In the genomic region with DNA sequence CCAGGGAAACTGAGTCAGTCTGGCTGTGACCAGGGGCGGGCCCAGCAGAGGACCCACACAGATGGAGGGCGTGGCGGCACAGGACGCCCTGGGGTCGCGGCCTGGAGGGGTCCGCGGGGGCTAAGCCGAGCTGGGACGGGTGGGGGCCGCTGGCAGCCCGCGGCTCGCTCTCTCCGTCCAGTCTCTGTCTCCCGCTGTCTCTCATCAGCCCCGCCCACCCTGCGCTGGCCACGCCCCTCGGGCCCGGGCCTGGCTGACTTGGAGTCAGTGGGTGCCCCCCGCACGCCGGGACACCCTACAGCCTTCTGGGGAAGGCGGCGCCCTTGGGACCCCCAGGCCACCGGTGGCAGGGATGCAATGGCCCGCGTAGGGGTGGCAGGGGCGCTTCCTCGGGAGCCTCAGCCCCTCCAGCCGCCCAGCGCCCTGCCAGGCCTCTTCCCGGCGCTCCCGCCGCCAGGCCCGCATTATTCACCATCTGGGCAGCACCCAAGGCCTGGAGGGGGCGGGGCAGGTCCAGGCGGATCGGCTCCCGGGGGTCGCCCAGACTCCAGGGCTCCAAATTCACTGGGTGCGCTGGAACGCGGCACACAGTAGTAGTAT, we compare ENCODE assay signal across 2 cellular contexts.
A peak's percentile ranks its signal among the peaks of the same experiment; 100 is the strongest.
TF ChIP-seq lines count a peak whose summit lies in the region.

A gene (minus strand): TSS at position 186 of the 600 bp plus-strand sequence. CDS start 6,241 bp downstream, outside the sequence.

TF ChIP-seq in WTC11, 78 proteins besides CTCF, POLR2A, EP300 and RAD21:
- TF ChIP-seq, protein P1, sequence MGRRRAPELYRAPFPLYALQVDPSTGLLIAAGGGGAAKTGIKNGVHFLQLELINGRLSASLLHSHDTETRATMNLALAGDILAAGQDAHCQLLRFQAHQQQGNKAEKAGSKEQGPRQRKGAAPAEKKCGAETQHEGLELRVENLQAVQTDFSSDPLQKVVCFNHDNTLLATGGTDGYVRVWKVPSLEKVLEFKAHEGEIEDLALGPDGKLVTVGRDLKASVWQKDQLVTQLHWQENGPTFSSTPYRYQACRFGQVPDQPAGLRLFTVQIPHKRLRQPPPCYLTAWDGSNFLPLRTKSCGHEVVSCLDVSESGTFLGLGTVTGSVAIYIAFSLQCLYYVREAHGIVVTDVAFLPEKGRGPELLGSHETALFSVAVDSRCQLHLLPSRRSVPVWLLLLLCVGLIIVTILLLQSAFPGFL (CRISPR knock-in tag; IDR thresholded peaks at IDR 0.05; ENCODE audit: borderline replicate concordance), result no peak
- no peak for TF ChIP-seq GRHL2 (CRISPR knock-in tag; IDR thresholded peaks at IDR 0.05; ENCODE audit: insufficient replicate concordance, severe bottlenecking)
- TF ChIP-seq, protein P2, sequence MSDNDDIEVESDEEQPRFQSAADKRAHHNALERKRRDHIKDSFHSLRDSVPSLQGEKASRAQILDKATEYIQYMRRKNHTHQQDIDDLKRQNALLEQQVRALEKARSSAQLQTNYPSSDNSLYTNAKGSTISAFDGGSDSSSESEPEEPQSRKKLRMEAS (CRISPR knock-in tag; IDR thresholded peaks at IDR 0.05), result peak; percentile 18; the same call in 1 of the 2 replicates
- TF ChIP-seq, protein P3, sequence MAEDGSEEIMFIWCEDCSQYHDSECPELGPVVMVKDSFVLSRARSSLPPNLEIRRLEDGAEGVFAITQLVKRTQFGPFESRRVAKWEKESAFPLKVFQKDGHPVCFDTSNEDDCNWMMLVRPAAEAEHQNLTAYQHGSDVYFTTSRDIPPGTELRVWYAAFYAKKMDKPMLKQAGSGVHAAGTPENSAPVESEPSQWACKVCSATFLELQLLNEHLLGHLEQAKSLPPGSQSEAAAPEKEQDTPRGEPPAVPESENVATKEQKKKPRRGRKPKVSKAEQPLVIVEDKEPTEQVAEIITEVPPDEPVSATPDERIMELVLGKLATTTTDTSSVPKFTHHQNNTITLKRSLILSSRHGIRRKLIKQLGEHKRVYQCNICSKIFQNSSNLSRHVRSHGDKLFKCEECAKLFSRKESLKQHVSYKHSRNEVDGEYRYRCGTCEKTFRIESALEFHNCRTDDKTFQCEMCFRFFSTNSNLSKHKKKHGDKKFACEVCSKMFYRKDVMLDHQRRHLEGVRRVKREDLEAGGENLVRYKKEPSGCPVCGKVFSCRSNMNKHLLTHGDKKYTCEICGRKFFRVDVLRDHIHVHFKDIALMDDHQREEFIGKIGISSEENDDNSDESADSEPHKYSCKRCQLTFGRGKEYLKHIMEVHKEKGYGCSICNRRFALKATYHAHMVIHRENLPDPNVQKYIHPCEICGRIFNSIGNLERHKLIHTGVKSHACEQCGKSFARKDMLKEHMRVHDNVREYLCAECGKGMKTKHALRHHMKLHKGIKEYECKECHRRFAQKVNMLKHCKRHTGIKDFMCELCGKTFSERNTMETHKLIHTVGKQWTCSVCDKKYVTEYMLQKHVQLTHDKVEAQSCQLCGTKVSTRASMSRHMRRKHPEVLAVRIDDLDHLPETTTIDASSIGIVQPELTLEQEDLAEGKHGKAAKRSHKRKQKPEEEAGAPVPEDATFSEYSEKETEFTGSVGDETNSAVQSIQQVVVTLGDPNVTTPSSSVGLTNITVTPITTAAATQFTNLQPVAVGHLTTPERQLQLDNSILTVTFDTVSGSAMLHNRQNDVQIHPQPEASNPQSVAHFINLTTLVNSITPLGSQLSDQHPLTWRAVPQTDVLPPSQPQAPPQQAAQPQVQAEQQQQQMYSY (CRISPR knock-in tag; IDR thresholded peaks at IDR 0.05), result peak; percentile 26; the same call in 1 of the 2 replicates
- TF ChIP-seq MXD4 (CRISPR knock-in tag; IDR thresholded peaks at IDR 0.05; ENCODE audit: borderline replicate concordance), result no peak

TF ChIP-seq in HepG2, 621 proteins besides CTCF, POLR2A, EP300 and RAD21 (continued from another document):
- TF ChIP-seq SP1 (IDR thresholded peaks at IDR 0.05) (no peak), SP1 (CRISPR knock-in tag; IDR thresholded peaks at IDR 0.05) (peak; percentile 60; the same call in 1 of the 2 replicates), ZNF326 (CRISPR knock-in tag; IDR thresholded peaks at IDR 0.05; ENCODE audit: borderline replicate concordance) (no peak), ZNF343 (CRISPR knock-in tag; IDR thresholded peaks at IDR 0.05) (no peak), ZFX (CRISPR knock-in tag; IDR thresholded peaks at IDR 0.05; ENCODE audit: low read depth) (peak; percentile 61), REXO4 (CRISPR knock-in tag; IDR thresholded peaks at IDR 0.05; ENCODE audit: borderline replicate concordance) (no peak), ZZZ3 (CRISPR knock-in tag; IDR thresholded peaks at IDR 0.05; ENCODE audit: borderline replicate concordance) (no peak), ZNF335 (CRISPR knock-in tag; IDR thresholded peaks at IDR 0.05) (peak; percentile 49; the same call in 1 of the 2 replicates), ZNF777 (CRISPR knock-in tag; IDR thresholded peaks at IDR 0.05) (0 out of 2 replicates have a peak, but pooled peaks have one; percentile 63), KDM4B (CRISPR knock-in tag; IDR thresholded peaks at IDR 0.05) (no peak), SP5 (CRISPR knock-in tag; IDR thresholded peaks at IDR 0.05; ENCODE audit: borderline replicate concordance, low read depth) (peak; percentile 17; the same call in 1 of the 2 replicates), PHB2 (IDR thresholded peaks at IDR 0.05; ENCODE audit: partially characterized antibody) (no peak), ZNF549 (CRISPR knock-in tag; IDR thresholded peaks at IDR 0.05) (no peak), RBM39 (IDR thresholded peaks at IDR 0.05; ENCODE audit: low read depth, low read length, poor library complexity, severe bottlenecking) (peak; percentile 42), RARG (CRISPR knock-in tag; IDR thresholded peaks at IDR 0.05; ENCODE audit: low read depth) (no peak), ZNF432 (CRISPR knock-in tag; IDR thresholded peaks at IDR 0.05; ENCODE audit: borderline replicate concordance) (no peak)
- TF ChIP-seq, protein P4, sequence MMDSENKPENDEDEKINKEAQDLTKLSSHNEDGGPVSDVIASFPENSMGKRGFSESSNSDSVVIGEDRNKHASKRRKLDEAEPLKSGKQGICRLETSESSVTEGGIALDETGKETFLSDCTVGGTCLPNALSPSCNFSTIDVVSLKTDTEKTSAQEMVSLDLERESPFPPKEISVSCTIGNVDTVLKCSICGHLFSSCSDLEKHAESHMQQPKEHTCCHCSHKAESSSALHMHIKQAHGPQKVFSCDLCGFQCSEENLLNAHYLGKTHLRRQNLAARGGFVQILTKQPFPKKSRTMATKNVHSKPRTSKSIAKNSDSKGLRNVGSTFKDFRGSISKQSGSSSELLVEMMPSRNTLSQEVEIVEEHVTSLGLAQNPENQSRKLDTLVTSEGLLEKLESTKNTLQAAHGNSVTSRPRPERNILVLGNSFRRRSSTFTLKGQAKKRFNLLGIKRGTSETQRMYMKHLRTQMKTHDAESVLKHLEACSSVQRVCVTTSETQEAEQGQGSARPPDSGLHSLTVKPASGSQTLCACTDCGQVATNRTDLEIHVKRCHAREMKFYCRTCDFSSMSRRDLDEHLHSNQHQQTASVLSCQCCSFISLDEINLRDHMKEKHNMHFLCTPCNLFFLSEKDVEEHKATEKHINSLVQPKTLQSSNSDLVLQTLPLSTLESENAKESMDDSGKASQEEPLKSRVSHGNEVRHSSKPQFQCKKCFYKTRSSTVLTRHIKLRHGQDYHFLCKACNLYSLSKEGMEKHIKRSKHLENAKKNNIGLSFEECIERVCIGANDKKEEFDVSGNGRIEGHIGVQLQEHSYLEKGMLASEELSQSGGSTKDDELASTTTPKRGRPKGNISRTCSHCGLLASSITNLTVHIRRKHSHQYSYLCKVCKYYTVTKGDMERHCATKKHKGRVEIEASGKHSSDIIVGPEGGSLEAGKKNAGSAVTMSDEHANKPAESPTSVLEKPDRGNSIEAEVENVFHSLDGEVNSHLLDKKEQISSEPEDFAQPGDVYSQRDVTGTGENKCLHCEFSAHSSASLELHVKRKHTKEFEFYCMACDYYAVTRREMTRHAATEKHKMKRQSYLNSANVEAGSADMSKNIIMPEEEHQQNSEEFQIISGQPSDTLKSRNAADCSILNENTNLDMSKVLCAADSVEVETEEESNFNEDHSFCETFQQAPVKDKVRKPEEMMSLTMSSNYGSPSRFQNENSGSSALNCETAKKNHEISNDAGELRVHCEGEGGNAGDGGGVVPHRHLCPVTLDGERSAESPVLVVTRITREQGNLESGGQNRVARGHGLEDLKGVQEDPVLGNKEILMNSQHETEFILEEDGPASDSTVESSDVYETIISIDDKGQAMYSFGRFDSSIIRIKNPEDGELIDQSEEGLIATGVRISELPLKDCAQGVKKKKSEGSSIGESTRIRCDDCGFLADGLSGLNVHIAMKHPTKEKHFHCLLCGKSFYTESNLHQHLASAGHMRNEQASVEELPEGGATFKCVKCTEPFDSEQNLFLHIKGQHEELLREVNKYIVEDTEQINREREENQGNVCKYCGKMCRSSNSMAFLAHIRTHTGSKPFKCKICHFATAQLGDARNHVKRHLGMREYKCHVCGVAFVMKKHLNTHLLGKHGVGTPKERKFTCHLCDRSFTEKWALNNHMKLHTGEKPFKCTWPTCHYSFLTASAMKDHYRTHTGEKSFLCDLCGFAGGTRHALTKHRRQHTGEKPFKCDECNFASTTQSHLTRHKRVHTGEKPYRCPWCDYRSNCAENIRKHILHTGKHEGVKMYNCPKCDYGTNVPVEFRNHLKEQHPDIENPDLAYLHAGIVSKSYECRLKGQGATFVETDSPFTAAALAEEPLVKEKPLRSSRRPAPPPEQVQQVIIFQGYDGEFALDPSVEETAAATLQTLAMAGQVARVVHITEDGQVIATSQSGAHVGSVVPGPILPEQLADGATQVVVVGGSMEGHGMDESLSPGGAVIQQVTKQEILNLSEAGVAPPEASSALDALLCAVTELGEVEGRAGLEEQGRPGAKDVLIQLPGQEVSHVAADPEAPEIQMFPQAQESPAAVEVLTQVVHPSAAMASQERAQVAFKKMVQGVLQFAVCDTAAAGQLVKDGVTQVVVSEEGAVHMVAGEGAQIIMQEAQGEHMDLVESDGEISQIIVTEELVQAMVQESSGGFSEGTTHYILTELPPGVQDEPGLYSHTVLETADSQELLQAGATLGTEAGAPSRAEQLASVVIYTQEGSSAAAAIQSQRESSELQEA (CRISPR knock-in tag; IDR thresholded peaks at IDR 0.05; ENCODE audit: not compliant biosample characterization), result no peak
- TF ChIP-seq, protein P5, sequence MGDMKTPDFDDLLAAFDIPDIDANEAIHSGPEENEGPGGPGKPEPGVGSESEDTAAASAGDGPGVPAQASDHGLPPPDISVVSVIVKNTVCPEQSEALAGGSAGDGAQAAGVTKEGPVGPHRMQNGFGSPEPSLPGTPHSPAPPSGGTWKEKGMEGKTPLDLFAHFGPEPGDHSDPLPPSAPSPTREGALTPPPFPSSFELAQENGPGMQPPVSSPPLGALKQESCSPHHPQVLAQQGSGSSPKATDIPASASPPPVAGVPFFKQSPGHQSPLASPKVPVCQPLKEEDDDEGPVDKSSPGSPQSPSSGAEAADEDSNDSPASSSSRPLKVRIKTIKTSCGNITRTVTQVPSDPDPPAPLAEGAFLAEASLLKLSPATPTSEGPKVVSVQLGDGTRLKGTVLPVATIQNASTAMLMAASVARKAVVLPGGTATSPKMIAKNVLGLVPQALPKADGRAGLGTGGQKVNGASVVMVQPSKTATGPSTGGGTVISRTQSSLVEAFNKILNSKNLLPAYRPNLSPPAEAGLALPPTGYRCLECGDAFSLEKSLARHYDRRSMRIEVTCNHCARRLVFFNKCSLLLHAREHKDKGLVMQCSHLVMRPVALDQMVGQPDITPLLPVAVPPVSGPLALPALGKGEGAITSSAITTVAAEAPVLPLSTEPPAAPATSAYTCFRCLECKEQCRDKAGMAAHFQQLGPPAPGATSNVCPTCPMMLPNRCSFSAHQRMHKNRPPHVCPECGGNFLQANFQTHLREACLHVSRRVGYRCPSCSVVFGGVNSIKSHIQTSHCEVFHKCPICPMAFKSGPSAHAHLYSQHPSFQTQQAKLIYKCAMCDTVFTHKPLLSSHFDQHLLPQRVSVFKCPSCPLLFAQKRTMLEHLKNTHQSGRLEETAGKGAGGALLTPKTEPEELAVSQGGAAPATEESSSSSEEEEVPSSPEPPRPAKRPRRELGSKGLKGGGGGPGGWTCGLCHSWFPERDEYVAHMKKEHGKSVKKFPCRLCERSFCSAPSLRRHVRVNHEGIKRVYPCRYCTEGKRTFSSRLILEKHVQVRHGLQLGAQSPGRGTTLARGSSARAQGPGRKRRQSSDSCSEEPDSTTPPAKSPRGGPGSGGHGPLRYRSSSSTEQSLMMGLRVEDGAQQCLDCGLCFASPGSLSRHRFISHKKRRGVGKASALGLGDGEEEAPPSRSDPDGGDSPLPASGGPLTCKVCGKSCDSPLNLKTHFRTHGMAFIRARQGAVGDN (CRISPR knock-in tag; IDR thresholded peaks at IDR 0.05), result 0 out of 2 replicates have a peak, but pooled peaks have one; percentile 32
- TF ChIP-seq, protein P6, sequence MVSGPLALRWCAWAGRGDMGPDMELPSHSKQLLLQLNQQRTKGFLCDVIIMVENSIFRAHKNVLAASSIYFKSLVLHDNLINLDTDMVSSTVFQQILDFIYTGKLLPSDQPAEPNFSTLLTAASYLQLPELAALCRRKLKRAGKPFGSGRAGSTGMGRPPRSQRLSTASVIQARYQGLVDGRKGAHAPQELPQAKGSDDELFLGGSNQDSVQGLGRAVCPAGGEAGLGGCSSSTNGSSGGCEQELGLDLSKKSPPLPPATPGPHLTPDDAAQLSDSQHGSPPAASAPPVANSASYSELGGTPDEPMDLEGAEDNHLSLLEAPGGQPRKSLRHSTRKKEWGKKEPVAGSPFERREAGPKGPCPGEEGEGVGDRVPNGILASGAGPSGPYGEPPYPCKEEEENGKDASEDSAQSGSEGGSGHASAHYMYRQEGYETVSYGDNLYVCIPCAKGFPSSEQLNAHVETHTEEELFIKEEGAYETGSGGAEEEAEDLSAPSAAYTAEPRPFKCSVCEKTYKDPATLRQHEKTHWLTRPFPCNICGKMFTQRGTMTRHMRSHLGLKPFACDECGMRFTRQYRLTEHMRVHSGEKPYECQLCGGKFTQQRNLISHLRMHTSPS (CRISPR knock-in tag; IDR thresholded peaks at IDR 0.05; ENCODE audit: low read depth), result 0 out of 2 replicates have a peak, but pooled peaks have one; percentile 5
- TF ChIP-seq, protein P7, sequence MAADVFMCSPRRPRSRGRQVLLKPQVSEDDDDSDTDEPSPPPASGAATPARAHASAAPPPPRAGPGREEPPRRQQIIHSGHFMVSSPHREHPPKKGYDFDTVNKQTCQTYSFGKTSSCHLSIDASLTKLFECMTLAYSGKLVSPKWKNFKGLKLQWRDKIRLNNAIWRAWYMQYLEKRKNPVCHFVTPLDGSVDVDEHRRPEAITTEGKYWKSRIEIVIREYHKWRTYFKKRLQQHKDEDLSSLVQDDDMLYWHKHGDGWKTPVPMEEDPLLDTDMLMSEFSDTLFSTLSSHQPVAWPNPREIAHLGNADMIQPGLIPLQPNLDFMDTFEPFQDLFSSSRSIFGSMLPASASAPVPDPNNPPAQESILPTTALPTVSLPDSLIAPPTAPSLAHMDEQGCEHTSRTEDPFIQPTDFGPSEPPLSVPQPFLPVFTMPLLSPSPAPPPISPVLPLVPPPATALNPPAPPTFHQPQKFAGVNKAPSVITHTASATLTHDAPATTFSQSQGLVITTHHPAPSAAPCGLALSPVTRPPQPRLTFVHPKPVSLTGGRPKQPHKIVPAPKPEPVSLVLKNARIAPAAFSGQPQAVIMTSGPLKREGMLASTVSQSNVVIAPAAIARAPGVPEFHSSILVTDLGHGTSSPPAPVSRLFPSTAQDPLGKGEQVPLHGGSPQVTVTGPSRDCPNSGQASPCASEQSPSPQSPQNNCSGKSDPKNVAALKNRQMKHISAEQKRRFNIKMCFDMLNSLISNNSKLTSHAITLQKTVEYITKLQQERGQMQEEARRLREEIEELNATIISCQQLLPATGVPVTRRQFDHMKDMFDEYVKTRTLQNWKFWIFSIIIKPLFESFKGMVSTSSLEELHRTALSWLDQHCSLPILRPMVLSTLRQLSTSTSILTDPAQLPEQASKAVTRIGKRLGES (CRISPR knock-in tag; IDR thresholded peaks at IDR 0.05; ENCODE audit: borderline replicate concordance), result no peak
